In genomic region chr20:38057351-38057972, GRCh38 we compare ENCODE assay signal across 8 cellular contexts. TPM values are rescaled to one million over a fixed set of nuclear protein-coding genes. Genes with fewer than 3 reads are reported as not detected.
A peak's percentile ranks its signal among the peaks of the same experiment; 100 is the strongest.
DNase-seq lines count a peak whose midpoint lies in the region; ATAC-seq and TF ChIP-seq lines count a peak whose summit lies in the region.

No MANE protein-coding gene starts in this region.

- H3K4me1 ChIP-seq in heart right ventricle = peaks cover 0 to 39% (median 13%) of the 10 kb centered on the region in 9 donors

- CTCF ChIA-PET in T-cell (lab: Charles Lee) = interaction anchor here (0.5 to 2.3 kb wide), 13 partner anchors 14 to 376 kb away, joined by 3 to 20 read pairs (median 4); partner anchors contain the start of gene TTI1 (in 1 of the 2)

- intact Hi-C loops in heart right ventricle (cut with DNase I) = loop anchor here (1.0 to 5.0 kb wide), 10 partner anchors 107 to 265 kb away; partner anchors contain the start of gene TGM2 (in 8 of the 10)

- 14 to 15% methylated on average over 7 of the region's 7 CpGs for WGBS in heart right ventricle, 2 donors

- peaks cover 28 to 32% (median 29%) of the 10 kb centered on the region in 3 donors for H3K4me1 Mint-ChIP-seq in T-cell

- H3K36me3 ChIP-seq in heart right ventricle = peaks cover 0 to 94% (median 37%) of the 10 kb centered on the region in 9 donors

- H3K9me3 ChIP-seq in heart right ventricle = no peaks in the 10 kb centered on the region

- no peak overlapping the region for H3K4me3 ChIP-seq in heart right ventricle

- TF ChIP-seq CTCF in C4-2B (conservative IDR thresholded peaks at IDR 0.05) (peak; percentile 95), heart right ventricle (IDR thresholded peaks at IDR 0.05) (peak; percentile 82 to 98 (median 91))

- peaks cover 35% of the 10 kb centered on the region for H3K36me3 Mint-ChIP-seq in T-cell

- H3K4me3 Mint-ChIP-seq in T-cell = no peak overlapping the region

- POLR2A ChIA-PET in T-cell (lab: Charles Lee) = no interaction called here

- H3K27me3 Mint-ChIP-seq in T-cell = no peaks in the 10 kb centered on the region

- ATAC-seq in GM21447 (IDR thresholded peaks at IDR 0.05; ENCODE audit: unreplicated experiment) = peak; percentile 71
- ATAC-seq in T-cell (replicated peaks in 1 of 4) = peak; percentile 77 to 94 (median 85)
- peak; percentile 87 to 95 (median 92) for ATAC-seq in heart right ventricle
- no peak for ATAC-seq in HG03457 (IDR thresholded peaks at IDR 0.05; ENCODE audit: unreplicated experiment)

- DNase-seq in NCI-H1105 treated with DMSO at 0.1 percent for 48 hours (lab: John Stamatoyannopoulos, UW) (peak; percentile 80), T-cell (peak; percentile 38 to 80 (median 67)), heart right ventricle (peak; percentile 83 to 86), putamen (ENCODE audit: low spot score) (peak; percentile 53)
- DNase-seq in activated naive CD8-positive, alpha-beta T cell treated with anti-CD3 and anti-CD28 coated beads, Interleukin-2, amount 50 U/mL, for 16 hours (ENCODE audit: low read depth, low spot score) = peak; percentile 24

- H3K9me3 Mint-ChIP-seq in T-cell = no peaks in the 10 kb centered on the region

- H3K27me3 ChIP-seq in heart right ventricle = no peaks in the 10 kb centered on the region

- H3K27ac ChIP-seq in C4-2B = no peak overlapping the region
- peak overlapping the region in 3 of 10 donors; percentile 10 to 60 (median 42) for H3K27ac ChIP-seq in heart right ventricle

- peak overlapping the region; percentile 6 to 49 for H3K27ac Mint-ChIP-seq in T-cell

RNA-seq across cellular contexts. Expression of gene RPRD1B, which starts 23.9 kb away (rescaled TPM):
- 10 to 100 TPM; 38.3 to 46.6 (median 40.5) TPM for total RNA-seq in T-cell
- total RNA-seq in heart right ventricle = 10 to 100 TPM; 40.6 to 78.1 (median 48.8) TPM
- polyA plus RNA-seq in heart right ventricle = 10 to 100 TPM; 10.4 to 14.5 TPM

RNA-seq across cellular contexts. Expression of gene TTI1, which starts 24.2 kb away (rescaled TPM):
- total RNA-seq in T-cell = 10 to 100 TPM; 17.8 to 27.6 (median 23.2) TPM
- 10 to 100 TPM in 8 of 10 donors, 1 to 10 TPM in 2; 9.1 to 14.8 (median 11.3) TPM for total RNA-seq in heart right ventricle
- polyA plus RNA-seq in heart right ventricle = 10 to 100 TPM in 1 of 2 donors, 1 to 10 TPM in 1; 8.3 to 10.4 TPM

Comparison
In these comparisons a context has a peak if more than half of its experiments do, and no peak if none do; other contexts are left out.
1. DNase-seq: peak in every context shown above with its lines; median percentile 84 in heart right ventricle; 80 in NCI-H1105 treated with DMSO at 0.1 percent for 48 hours; 67 in T-cell; 53 in putamen; 24 in activated naive CD8-positive, alpha-beta T cell treated with anti-CD3 and anti-CD28 coated beads, Interleukin-2, amount 50 U/mL, for 16 hours.